ENCODE assay signal across 8 cellular contexts in the genomic region with DNA sequence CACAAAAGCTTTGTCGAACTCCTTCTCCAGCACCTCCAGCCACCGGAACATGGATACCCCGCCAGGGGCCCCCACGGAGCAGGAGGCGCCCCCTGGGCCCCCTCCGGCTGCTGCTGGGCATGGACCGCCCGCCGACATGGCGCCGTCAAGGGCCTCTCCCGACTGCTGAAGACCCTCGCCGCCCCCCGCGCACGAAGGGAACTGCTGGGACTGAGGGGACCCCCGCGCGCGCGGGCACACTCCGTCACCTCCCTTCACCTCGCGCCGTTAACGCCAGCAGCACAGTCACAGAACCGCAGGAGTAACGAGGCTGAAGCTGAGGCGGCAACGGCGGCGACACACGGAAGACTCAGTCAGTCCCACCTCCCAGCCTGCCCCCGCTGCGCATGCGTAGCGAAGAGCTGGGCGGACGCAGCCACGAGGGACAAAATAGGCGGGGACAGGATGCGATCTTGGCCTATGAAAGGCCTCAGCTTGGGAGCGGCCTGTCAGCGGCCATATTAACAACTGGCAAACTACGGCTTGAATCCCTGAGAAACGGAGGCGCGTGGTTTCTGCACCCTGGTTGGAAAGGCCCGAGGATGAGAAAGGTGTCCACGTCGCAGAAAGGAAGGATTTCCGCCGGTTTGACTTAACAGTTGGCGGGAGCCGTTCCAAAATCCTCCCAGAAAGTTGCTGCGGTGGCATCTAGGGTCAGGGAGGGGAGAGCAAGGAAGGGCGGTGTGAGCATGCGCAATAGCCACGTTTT.
A peak's percentile ranks its signal among the peaks of the same experiment; 100 is the strongest.
DNase-seq lines count a peak whose midpoint lies in the region; ATAC-seq and TF ChIP-seq lines count a peak whose summit lies in the region.

A gene (minus strand): TSS at position 361 of the 748 bp plus-strand sequence. CDS start 223 bp downstream, at position 138.

- peak within 1 kb of the TSS; percentile 97 for H3K4me3 ChIP-seq in OCI-LY3 (ENCODE audit: low read length)

- H3K9ac ChIP-seq in OCI-LY3 (ENCODE audit: low read length): peak within 1 kb of the TSS; percentile 89

- peak within 1 kb of the TSS; percentile 88 for H3K4me2 ChIP-seq in OCI-LY3 (ENCODE audit: low read length)

- H3K9me3 ChIP-seq in OCI-LY3 (ENCODE audit: insufficient read depth, low read length): peaks cover 4% of the 10 kb centered on the region; the same call in 1 of the 2 replicates

- peak; percentile 88 for ATAC-seq in GM21515 (IDR thresholded peaks at IDR 0.05; ENCODE audit: unreplicated experiment)

- H3K27me3 ChIP-seq in OCI-LY3 (ENCODE audit: low read depth, low read length): no peaks in the 10 kb centered on the region

- H2AFZ ChIP-seq in OCI-LY3 (ENCODE audit: low read depth, low read length): peak within 1 kb of the TSS; percentile 92

- TF ChIP-seq CTCF in OCI-LY3 (IDR thresholded peaks at IDR 0.05; ENCODE audit: low read depth, low read length): 0 out of 2 replicates have a peak, but pooled peaks have one; percentile 14

- H3K79me2 ChIP-seq in OCI-LY3 (ENCODE audit: low read length): peaks cover 49% of the 10 kb centered on the region

- H3K36me3 ChIP-seq in OCI-LY3 (replicated peaks; ENCODE audit: low read depth, low read length): peaks cover 37% of the 10 kb centered on the region

- peaks cover 44% of the 10 kb centered on the region for H3K4me1 ChIP-seq in OCI-LY3 (ENCODE audit: low read length)

- DNase-seq in DMS 273 (lab: John Stamatoyannopoulos, UW; ENCODE audit: unreplicated experiment) (peak; percentile 99), HuH-7 (ENCODE audit: low spot score) (peak; percentile 95), activated T-cell treated with anti-CD3 and anti-CD28 coated beads for 1 hour (ENCODE audit: low read depth) (peak; percentile 86), epidermal melanocyte (ENCODE audit: insufficient read length, low spot score) (peak; percentile 95), middle frontal gyrus (ENCODE audit: extremely low spot score, low spot score) (peak; percentile 96)
- peak; percentile 85 to 90 for DNase-seq in stimulated activated CD8-positive, alpha-beta memory T cell treated with anti-CD3 and anti-CD28 coated beads, Interleukin-2, amount 100 ng/mL, for 48 hours (ENCODE audit: low read depth in 2 of 2)

- H4K20me1 ChIP-seq in OCI-LY3 (ENCODE audit: insufficient read depth, low read length): 0 out of 2 replicates have a peak, but pooled peaks cover 4% of the 10 kb centered on the region

- peak within 1 kb of the TSS; percentile 75 for H3K27ac ChIP-seq in OCI-LY3 (ENCODE audit: low read length)

Comparison
In these comparisons a context has a peak if more than half of its experiments do, and no peak if none do; other contexts are left out.
1. Peak in every context shown above with its lines: DNase-seq, ATAC-seq, H3K4me3 ChIP-seq and H3K27ac ChIP-seq.